In the genomic region with DNA sequence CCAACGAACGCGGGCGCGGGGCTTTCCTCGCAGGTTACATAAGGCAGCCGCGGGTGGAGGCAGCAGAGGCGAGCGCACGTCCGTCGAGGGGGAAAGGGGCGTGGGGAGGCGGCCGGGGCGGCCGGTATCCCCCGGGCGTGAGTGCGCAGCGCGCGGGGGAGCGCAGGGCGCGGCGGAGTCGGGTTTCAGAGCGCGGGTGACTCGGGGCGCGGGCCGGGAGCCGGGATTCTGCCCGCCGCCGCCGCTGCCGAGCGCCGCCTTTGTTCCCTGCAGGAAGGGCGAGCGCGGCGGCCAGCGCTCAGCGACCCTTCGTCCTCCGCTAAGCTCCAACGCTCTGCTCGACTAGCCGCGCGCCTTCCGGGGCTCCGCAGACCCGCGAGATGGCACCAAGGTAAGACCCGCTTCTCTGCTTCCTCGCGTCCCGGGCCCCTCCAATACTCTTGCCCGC, we compare ENCODE assay signal across 9 cellular contexts. TPM values are rescaled to one million over a fixed set of nuclear protein-coding genes. Genes with fewer than 3 reads are reported as not detected.
DNase-seq lines count a peak whose midpoint lies in the region; ATAC-seq and TF ChIP-seq lines count a peak whose summit lies in the region.
"Had no signal": no experiment of that assay in that cellular context is flagged by ENCODE, and none has a peak within 500 bp of the region (broad histone marks: within the 10 kb centered on the region; RNA-seq: fewer than 3 reads in every experiment).

COL15A1 (plus strand) TSS at position 226 of the 448 bp plus-strand sequence; CDS start at position 381, 155 bp downstream.

- H3K27ac Mint-ChIP-seq in activated naive CD4-positive, alpha-beta T cell treated with anti-CD3 and anti-CD28 coated beads for 36 hours: no peak within 1 kb of the TSS
- H3K27ac Mint-ChIP-seq in chondrocyte (ENCODE audit: unreplicated experiment): no peak within 1 kb of the TSS

- H3K27me3 Mint-ChIP-seq in activated naive CD4-positive, alpha-beta T cell treated with anti-CD3 and anti-CD28 coated beads for 36 hours (ENCODE audit: low read depth): peaks cover 49% of the 10 kb centered on the region
- peaks cover 63% of the 10 kb centered on the region for H3K27me3 Mint-ChIP-seq in chondrocyte (ENCODE audit: low read depth)

- H3K27me3 ChIP-seq in upper lobe of right lung: peaks cover 35% of the 10 kb centered on the region

- peaks cover 8% of the 10 kb centered on the region for H3K4me1 Mint-ChIP-seq in activated naive CD4-positive, alpha-beta T cell treated with anti-CD3 and anti-CD28 coated beads for 36 hours (ENCODE audit: low read depth)
- H3K4me1 Mint-ChIP-seq in chondrocyte (ENCODE audit: low read depth): peaks cover 15% of the 10 kb centered on the region

- ATAC-seq in upper lobe of right lung (peak; percentile 53), HG03108 (IDR thresholded peaks at IDR 0.05; ENCODE audit: unreplicated experiment) (no peak), GM21515 (IDR thresholded peaks at IDR 0.05; ENCODE audit: unreplicated experiment) (no peak)

- no peaks in the 10 kb centered on the region for H3K9me3 Mint-ChIP-seq in activated naive CD4-positive, alpha-beta T cell treated with anti-CD3 and anti-CD28 coated beads for 36 hours
- no peaks in the 10 kb centered on the region for H3K9me3 Mint-ChIP-seq in chondrocyte (ENCODE audit: low read depth)

- H3K4me3 Mint-ChIP-seq in activated naive CD4-positive, alpha-beta T cell treated with anti-CD3 and anti-CD28 coated beads for 36 hours: peak within 1 kb of the TSS; percentile 40
- H3K4me3 Mint-ChIP-seq in chondrocyte (ENCODE audit: unreplicated experiment): peak within 1 kb of the TSS; percentile 82

- WGBS in mesodermal cell (ENCODE audit: insufficient coverage in 2 of 2), 2 experiments: 0 to 1% methylated on average over 41 to 62 of the region's 65 CpGs

- H3K36me3 ChIP-seq in mesodermal cell (ENCODE audit: control insufficient read depth, insufficient read depth, low read length): no peaks in the 10 kb centered on the region
- H3K36me3 ChIP-seq in upper lobe of right lung: no peaks in the 10 kb centered on the region

- H3K27ac ChIP-seq in mesodermal cell (ENCODE audit: low read depth, low read length, severe bottlenecking) (no peak within 1 kb of the TSS), upper lobe of right lung (peak within 1 kb of the TSS; percentile 24)

- H3K36me3 Mint-ChIP-seq in activated naive CD4-positive, alpha-beta T cell treated with anti-CD3 and anti-CD28 coated beads for 36 hours (ENCODE audit: low read depth): no peaks in the 10 kb centered on the region
- no peaks in the 10 kb centered on the region for H3K36me3 Mint-ChIP-seq in chondrocyte (ENCODE audit: low read depth)

- peaks cover 5% of the 10 kb centered on the region for H3K4me1 ChIP-seq in mesodermal cell (ENCODE audit: control insufficient read depth, insufficient read depth, low read length, poor library complexity, severe bottlenecking)
- no peaks in the 10 kb centered on the region for H3K4me1 ChIP-seq in upper lobe of right lung

- peak within 1 kb of the TSS; percentile 40 for H3K4me3 ChIP-seq in mesodermal cell (ENCODE audit: extremely low read depth, insufficient read depth, low read length, poor library complexity, severe bottlenecking)
- peak within 1 kb of the TSS; percentile 51 for H3K4me3 ChIP-seq in upper lobe of right lung

- DNase-seq in activated naive CD4-positive, alpha-beta T cell treated with anti-CD3 and anti-CD28 coated beads for 36 hours: no peak
- DNase-seq in activated naive CD4-positive, alpha-beta T cell treated with Interleukin-2 at 50 U/mL for 16 hours: no peak
- DNase-seq in chondrocyte (ENCODE audit: low spot score): no peak
- no peak for DNase-seq in upper lobe of right lung
- no peak for DNase-seq in NCI-H524 treated with DMSO at 0.1 percent for 48 hours (lab: John Stamatoyannopoulos, UW)

- intact Hi-C loops in activated naive CD4-positive, alpha-beta T cell treated with anti-CD3 and anti-CD28 coated beads for 36 hours (cut with micrococcal nuclease): no loop called here
- intact Hi-C loops in upper lobe of right lung (cut with DNase I): no loop called here

- CTCF ChIA-PET in activated naive CD4-positive, alpha-beta T cell treated with anti-CD3 and anti-CD28 coated beads for 36 hours (lab: Charles Lee): no interaction called here

- H3K9me3 ChIP-seq in mesodermal cell (ENCODE audit: control insufficient read depth, low read length) (no peaks in the 10 kb centered on the region), upper lobe of right lung (no peaks in the 10 kb centered on the region)

- TF ChIP-seq CTCF in chondrocyte (IDR thresholded peaks at IDR 0.05): peak; percentile 9
- TF ChIP-seq CTCF in upper lobe of right lung (IDR thresholded peaks at IDR 0.05): no peak

RNA-seq across cellular contexts. Expression of gene COL15A1, which starts in this region (rescaled TPM):
- under 1 TPM; 0.02 to 0.05 TPM for total RNA-seq in activated naive CD4-positive, alpha-beta T cell treated with anti-CD3 and anti-CD28 coated beads for 36 hours
- total RNA-seq in chondrocyte (5.2 to 7.1 TPM (median 5.4 TPM) in 3 replicates), upper lobe of right lung (8.0 TPM)
- 21.2 TPM for polyA plus RNA-seq in mesodermal cell (2013, experiment 1 of 2)
- polyA plus RNA-seq in mesodermal cell (2013, experiment 2 of 2): 15.8 TPM
- total RNA-seq: pulmonary artery endothelial cell had no signal
